Comparison of ENCODE assay signal across 10 cellular contexts in genomic region chr21:44671911-44672310, GRCh38. TPM values are rescaled to one million over a fixed set of nuclear protein-coding genes. Genes with fewer than 3 reads are reported as not detected.
"Had no signal": no experiment of that assay in that cellular context is flagged by ENCODE, and none has a peak within 500 bp of the region (broad histone marks: within the 10 kb centered on the region; RNA-seq: fewer than 3 reads in every experiment).

No MANE protein-coding gene starts in this region.

- H3K4me1 Mint-ChIP-seq: GM23338, H9 had no signal

- H3K4me2 ChIP-seq: GM23338 had no signal

- H3K27ac ChIP-seq: HL-60 had no signal

- DNase-seq: H9, HCEC 1CT, HFFc6, IMR-90, KG1 had no signal

- FAIRE-seq: H1, H54 had no signal

- ATAC-seq: GM23338 had no signal

- H3K27ac Mint-ChIP-seq: GM23338, H9, HFFc6 had no signal

- H3K4me3 ChIP-seq: GM23338 had no signal

- H3K4me3 Mint-ChIP-seq: GM23338, H9, HFFc6 had no signal

RNA-seq across cellular contexts. Expression of gene KRTAP12-2, which starts 5.2 kb away (rescaled TPM):
- total RNA-seq: GM23338, H1, H9, HFFc6, HT1080, IMR-90 had no signal
- polyA plus RNA-seq: GM23338, IMR-90 had no signal

RNA-seq across cellular contexts. Expression of gene KRTAP12-1, which starts 10.1 kb away (rescaled TPM):
- total RNA-seq: GM23338, H9, HFFc6, HT1080, IMR-90 had no signal
- polyA plus RNA-seq: GM23338, IMR-90 had no signal

RNA-seq across cellular contexts. Expression of gene KRTAP12-3, which starts 14.2 kb away (rescaled TPM):
- total RNA-seq: GM23338, H1, H9, HFFc6, HT1080, IMR-90 had no signal
- polyA plus RNA-seq: GM23338, H1, IMR-90 had no signal

RNA-seq across cellular contexts. Expression of gene KRTAP12-4, which starts 17.5 kb away (rescaled TPM):
- total RNA-seq: GM23338, H1, H9, HFFc6, HT1080, IMR-90 had no signal
- polyA plus RNA-seq: GM23338, H1, IMR-90 had no signal

RNA-seq across cellular contexts. Expression of gene KRTAP10-12, which starts 25.1 kb away (rescaled TPM):
- total RNA-seq: GM23338, H1, H9, HFFc6, HT1080, IMR-90 had no signal
- polyA plus RNA-seq: GM23338, H1, IMR-90 had no signal
